Comparison of ENCODE assay signal across 13 cellular contexts in genomic region chr2:105857076-105857740, GRCh38.
DNase-seq lines count a peak whose midpoint lies in the region; ATAC-seq and TF ChIP-seq lines count a peak whose summit lies in the region.
"Had no signal": no experiment of that assay in that cellular context is flagged by ENCODE, and none has a peak within 500 bp of the region (broad histone marks: within the 10 kb centered on the region; RNA-seq: fewer than 3 reads in every experiment).

No MANE protein-coding gene starts in this region.

- no peaks in the 10 kb centered on the region for H3K4me1 ChIP-seq in endodermal cell (ENCODE audit: control insufficient read depth, insufficient read depth, low read length)

- ATAC-seq in activated CD8-positive, alpha-beta T cell treated with anti-CD3 and anti-CD28 coated beads, Interleukin-2, amount 10 ng/mL, durations not matched to agents 7 days and 5 days: peak; percentile 54
- ATAC-seq in HG03460 (IDR thresholded peaks at IDR 0.05; ENCODE audit: unreplicated experiment): no peak
- ATAC-seq in GM18861 (IDR thresholded peaks at IDR 0.05; ENCODE audit: unreplicated experiment): no peak
- ATAC-seq: HepG2, left lobe of liver had no signal

- peaks cover 58% of the 10 kb centered on the region for H3K36me3 Mint-ChIP-seq in activated CD8-positive, alpha-beta T cell treated with anti-CD3 and anti-CD28 coated beads, Interleukin-2, amount 10 ng/mL, durations not matched to agents 7 days and 5 days (ENCODE audit: low read depth)
- peaks cover 25% of the 10 kb centered on the region for H3K36me3 Mint-ChIP-seq in endodermal cell (ENCODE audit: low read depth)

- DNase-seq in NCI-H1694 (lab: John Stamatoyannopoulos, UW) (peak; percentile 55), endodermal cell (no peak), iPS-NIHi7 (ENCODE audit: extremely low spot score) (no peak)
- peak; percentile 50 for DNase-seq in activated CD8-positive, alpha-beta T cell treated with anti-CD3 and anti-CD28 coated beads, Interleukin-2, amount 10 ng/mL, durations not matched to agents 7 days and 5 days
- DNase-seq in stimulated activated CD4-positive, alpha-beta T cell treated with anti-CD3 and anti-CD28 coated beads, Interleukin-4, amount 100 ng/mL, for 4 hours: peak; percentile 23 to 33
- DNase-seq: activated B cell treated with CpG ODN at 0.5 μM for 24 hours, NCI-H2171 treated with DMSO at 0.1 percent for 48 hours had no signal

- no peaks in the 10 kb centered on the region for H3K27me3 Mint-ChIP-seq in activated CD8-positive, alpha-beta T cell treated with anti-CD3 and anti-CD28 coated beads, Interleukin-2, amount 10 ng/mL, durations not matched to agents 7 days and 5 days (ENCODE audit: low read depth)
- H3K27me3 Mint-ChIP-seq in endodermal cell (ENCODE audit: insufficient read depth): no peaks in the 10 kb centered on the region
- H3K27me3 Mint-ChIP-seq: activated B cell treated with CpG ODN at 0.5 μM for 24 hours, progenitor cell of endocrine pancreas had no signal

- H3K27me3 ChIP-seq in endodermal cell (ENCODE audit: control insufficient read depth, insufficient read depth, low read length, poor library complexity, severe bottlenecking): no peaks in the 10 kb centered on the region

- WGBS in endodermal cell (ENCODE audit: insufficient coverage in 1 of 2, insufficient read length in 1 of 2), 2 experiments: 92 to 98% methylated on average over 14 to 17 of the region's 17 CpGs

- no peak overlapping the region for H3K27ac ChIP-seq in endodermal cell (ENCODE audit: low read depth, low read length)
- H3K27ac ChIP-seq: RWPE1 had no signal

- CTCF ChIA-PET in activated CD8-positive, alpha-beta T cell treated with anti-CD3 and anti-CD28 coated beads, Interleukin-2, amount 10 ng/mL, durations not matched to agents 7 days and 5 days (lab: Charles Lee): interaction anchor here (1.0 to 3.1 kb wide), 9 partner anchors 10 to 182 kb away, joined by 3 to 17 read pairs (median 4); no protein-coding TSS in a partner anchor

- TF ChIP-seq CTCF in endodermal cell (conservative IDR thresholded peaks at IDR 0.05): no peak

- H3K27ac Mint-ChIP-seq in activated CD8-positive, alpha-beta T cell treated with anti-CD3 and anti-CD28 coated beads, Interleukin-2, amount 10 ng/mL, durations not matched to agents 7 days and 5 days: peak overlapping the region; percentile 91
- H3K27ac Mint-ChIP-seq in endodermal cell: peak overlapping the region; percentile 52
- H3K27ac Mint-ChIP-seq: progenitor cell of endocrine pancreas had no signal

- H3K4me3 Mint-ChIP-seq in activated CD8-positive, alpha-beta T cell treated with anti-CD3 and anti-CD28 coated beads, Interleukin-2, amount 10 ng/mL, durations not matched to agents 7 days and 5 days: peak overlapping the region; percentile 68
- H3K4me3 Mint-ChIP-seq in endodermal cell: no peak overlapping the region
- H3K4me3 Mint-ChIP-seq: activated B cell treated with CpG ODN at 0.5 μM for 24 hours had no signal

- H3K9me3 ChIP-seq in endodermal cell (ENCODE audit: control insufficient read depth, low read length): no peaks in the 10 kb centered on the region

- H3K4me1 Mint-ChIP-seq in activated CD8-positive, alpha-beta T cell treated with anti-CD3 and anti-CD28 coated beads, Interleukin-2, amount 10 ng/mL, durations not matched to agents 7 days and 5 days (ENCODE audit: low read depth): peaks cover 88% of the 10 kb centered on the region
- peaks cover 18% of the 10 kb centered on the region for H3K4me1 Mint-ChIP-seq in endodermal cell

- no peak overlapping the region for H3K4me3 ChIP-seq in endodermal cell (ENCODE audit: low read length)

- no peaks in the 10 kb centered on the region for H3K9me3 Mint-ChIP-seq in activated CD8-positive, alpha-beta T cell treated with anti-CD3 and anti-CD28 coated beads, Interleukin-2, amount 10 ng/mL, durations not matched to agents 7 days and 5 days (ENCODE audit: insufficient read depth)
- no peaks in the 10 kb centered on the region for H3K9me3 Mint-ChIP-seq in endodermal cell
- H3K9me3 Mint-ChIP-seq: activated B cell treated with CpG ODN at 0.5 μM for 24 hours had no signal

- POLR2A ChIA-PET in activated CD8-positive, alpha-beta T cell treated with anti-CD3 and anti-CD28 coated beads, Interleukin-2, amount 10 ng/mL, durations not matched to agents 7 days and 5 days (lab: Charles Lee): interaction anchor here (0.8 to 2.5 kb wide), 3 partner anchors 59 to 111 kb away, joined by 5 to 8 read pairs (median 6); no protein-coding TSS in a partner anchor

- H3K9ac ChIP-seq in endodermal cell (ENCODE audit: extremely low read depth, low read length, poor library complexity, severe bottlenecking): no peak overlapping the region

- peaks cover 42% of the 10 kb centered on the region for H3K36me3 ChIP-seq in endodermal cell (ENCODE audit: control insufficient read depth, insufficient read depth, low read length)

Comparison
In these comparisons a context has a peak if more than half of its experiments do, and no peak if none do; other contexts are left out.
1. DNase-seq: peak in NCI-H1694 (single experiment), activated CD8-positive, alpha-beta T cell treated with anti-CD3 and anti-CD28 coated beads, Interleukin-2, amount 10 ng/mL, durations not matched to agents 7 days and 5 days (single experiment) and stimulated activated CD4-positive, alpha-beta T cell treated with anti-CD3 and anti-CD28 coated beads, Interleukin-4, amount 100 ng/mL, for 4 hours (2 of 2); none in endodermal cell (single experiment) and iPS-NIHi7 (single experiment).